In the genomic region with DNA sequence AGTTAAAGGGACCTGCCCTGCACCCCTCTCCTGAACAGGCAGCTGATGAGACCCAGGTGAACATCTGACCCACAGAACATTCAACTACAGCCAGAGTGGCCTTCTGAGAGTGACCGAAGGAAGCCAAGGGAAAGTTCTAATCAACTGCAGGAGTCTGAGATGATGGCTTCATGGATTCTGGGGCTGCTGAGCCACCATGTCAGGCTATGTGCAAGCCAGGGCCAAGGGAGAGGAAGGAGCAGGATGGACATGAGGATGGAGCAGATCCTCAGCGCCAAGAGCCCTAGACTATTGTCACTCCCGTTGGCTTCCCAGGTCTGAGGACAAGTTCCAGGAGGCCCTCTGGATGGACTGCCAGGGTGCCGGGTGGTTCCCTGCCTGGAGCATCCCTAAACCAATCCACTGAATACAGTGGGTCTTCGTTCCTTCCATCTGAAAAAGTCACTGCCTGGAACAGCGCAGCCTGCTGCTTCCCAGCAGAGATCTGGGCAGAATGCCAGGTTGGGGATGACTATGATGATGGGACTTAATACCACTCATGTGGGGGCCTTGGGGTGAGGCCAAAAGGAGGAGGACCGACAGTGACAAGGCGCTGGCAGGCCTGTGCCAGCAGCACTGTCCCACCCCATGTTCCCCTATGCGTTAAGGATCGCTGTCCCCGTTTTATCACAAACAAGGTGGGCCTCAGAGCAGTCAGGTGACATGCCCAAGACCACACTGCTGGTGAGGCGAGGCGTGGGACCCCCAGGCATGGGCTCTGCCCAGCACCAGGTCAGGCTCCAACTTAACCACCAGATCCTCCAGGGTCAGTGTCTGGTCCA, we compare ENCODE assay signal across 9 cellular contexts. TPM values are rescaled to one million over a fixed set of nuclear protein-coding genes. Genes with fewer than 3 reads are reported as not detected.
DNase-seq lines count a peak whose midpoint lies in the region; ATAC-seq, FAIRE-seq and TF ChIP-seq lines count a peak whose summit lies in the region.
"Had no signal": no experiment of that assay in that cellular context is flagged by ENCODE, and none has a peak within 500 bp of the region (broad histone marks: within the 10 kb centered on the region; RNA-seq: fewer than 3 reads in every experiment).

No MANE protein-coding gene starts in this region.

- H3K36me3 ChIP-seq in HEK293 (ENCODE audit: control insufficient read depth in 2 of 2, insufficient read depth in 1 of 2, low read length in 2 of 2) (no peaks in the 10 kb centered on the region), RWPE2 (ENCODE audit: low read depth) (no peaks in the 10 kb centered on the region)

- CTCF ChIA-PET in HEK293 (lab: Yijun Ruan, JAX): interaction anchor here (1.1 kb wide), 1 partner anchor 247 kb away, joined by 4 read pairs; no protein-coding TSS in a partner anchor

- no peaks in the 10 kb centered on the region for H3K4me1 ChIP-seq in HEK293 (ENCODE audit: control insufficient read depth, insufficient read depth, low read length)
- H3K4me1 ChIP-seq in RWPE2 (ENCODE audit: insufficient read depth, poor library complexity, severe bottlenecking): peaks cover 5% of the 10 kb centered on the region

- ATAC-seq in RWPE2 (ENCODE audit: low read depth): no peak
- no peak for ATAC-seq in HG03097 (IDR thresholded peaks at IDR 0.05; ENCODE audit: low FRiP score, unreplicated experiment)

- no peak for FAIRE-seq in GM12892 (lab: Jason Lieb, UNC)

- POLR2A ChIA-PET in HEK293 (lab: Yijun Ruan, JAX): no interaction called here

- DNase-seq in AG08395 (ENCODE audit: low spot score) (peak; percentile 79), RWPE2 (ENCODE audit: low spot score) (peak; percentile 47), iris pigment epithelial cell (ENCODE audit: low read depth) (peak; percentile 85), GM10266 (ENCODE audit: extremely low spot score) (no peak), occipital lobe (lab: John Stamatoyannopoulos, UW) (no peak), GM12892 (ENCODE audit: insufficient read length) (no peak)
- DNase-seq: kidney glomerular epithelial cell had no signal

- H3K27me3 ChIP-seq in RWPE2 (ENCODE audit: insufficient read depth, poor library complexity, severe bottlenecking): no peaks in the 10 kb centered on the region

- TF ChIP-seq CTCF in HEK293 (tag by site-specific recombination; IDR thresholded peaks at IDR 0.05) (no peak), RWPE2 (IDR thresholded peaks at IDR 0.05; ENCODE audit: poor library complexity, severe bottlenecking) (no peak), GM10266 (IDR thresholded peaks at IDR 0.05; ENCODE audit: control insufficient read depth, insufficient read depth, low read depth, missing control alignments) (no peak)

- no peak overlapping the region for H3K4me3 ChIP-seq in HEK293 (ENCODE audit: low read depth, low read length)
- H3K4me3 ChIP-seq in RWPE2 (ENCODE audit: severe bottlenecking): no peak overlapping the region

- H3K9me3 ChIP-seq in HEK293 (ENCODE audit: control insufficient read depth, insufficient read depth, low read depth, low read length): no peaks in the 10 kb centered on the region
- no peaks in the 10 kb centered on the region for H3K9me3 ChIP-seq in RWPE2 (ENCODE audit: severe bottlenecking)

- H3K27ac ChIP-seq in HEK293 (ENCODE audit: extremely low read depth, low read depth, low read length): no peak overlapping the region
- H3K27ac ChIP-seq in RWPE2 (ENCODE audit: poor library complexity, severe bottlenecking): no peak overlapping the region

- TF ChIP-seq POLR2A in GM12892 (IDR thresholded peaks at IDR 0.05; ENCODE audit: low read depth, low read length): no peak

TF ChIP-seq in HEK293, 187 proteins besides CTCF, POLR2A, EP300 and RAD21 (continues in another document):
- TF ChIP-seq, protein P1, sequence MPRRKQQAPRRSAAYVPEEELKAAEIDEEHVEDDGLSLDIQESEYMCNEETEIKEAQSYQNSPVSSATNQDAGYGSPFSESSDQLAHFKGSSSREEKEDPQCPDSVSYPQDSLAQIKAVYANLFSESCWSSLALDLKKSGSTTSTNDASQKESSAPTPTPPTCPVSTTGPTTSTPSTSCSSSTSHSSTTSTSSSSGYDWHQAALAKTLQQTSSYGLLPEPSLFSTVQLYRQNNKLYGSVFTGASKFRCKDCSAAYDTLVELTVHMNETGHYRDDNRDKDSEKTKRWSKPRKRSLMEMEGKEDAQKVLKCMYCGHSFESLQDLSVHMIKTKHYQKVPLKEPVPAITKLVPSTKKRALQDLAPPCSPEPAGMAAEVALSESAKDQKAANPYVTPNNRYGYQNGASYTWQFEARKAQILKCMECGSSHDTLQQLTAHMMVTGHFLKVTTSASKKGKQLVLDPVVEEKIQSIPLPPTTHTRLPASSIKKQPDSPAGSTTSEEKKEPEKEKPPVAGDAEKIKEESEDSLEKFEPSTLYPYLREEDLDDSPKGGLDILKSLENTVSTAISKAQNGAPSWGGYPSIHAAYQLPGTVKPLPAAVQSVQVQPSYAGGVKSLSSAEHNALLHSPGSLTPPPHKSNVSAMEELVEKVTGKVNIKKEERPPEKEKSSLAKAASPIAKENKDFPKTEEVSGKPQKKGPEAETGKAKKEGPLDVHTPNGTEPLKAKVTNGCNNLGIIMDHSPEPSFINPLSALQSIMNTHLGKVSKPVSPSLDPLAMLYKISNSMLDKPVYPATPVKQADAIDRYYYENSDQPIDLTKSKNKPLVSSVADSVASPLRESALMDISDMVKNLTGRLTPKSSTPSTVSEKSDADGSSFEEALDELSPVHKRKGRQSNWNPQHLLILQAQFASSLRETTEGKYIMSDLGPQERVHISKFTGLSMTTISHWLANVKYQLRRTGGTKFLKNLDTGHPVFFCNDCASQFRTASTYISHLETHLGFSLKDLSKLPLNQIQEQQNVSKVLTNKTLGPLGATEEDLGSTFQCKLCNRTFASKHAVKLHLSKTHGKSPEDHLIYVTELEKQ (tag by site-specific recombination; IDR thresholded peaks at IDR 0.05; ENCODE audit: borderline replicate concordance): no peak
- TF ChIP-seq ZNF366 (tag by site-specific recombination; conservative IDR thresholded peaks at IDR 0.05): peak; percentile 65
- TF ChIP-seq, protein P2, sequence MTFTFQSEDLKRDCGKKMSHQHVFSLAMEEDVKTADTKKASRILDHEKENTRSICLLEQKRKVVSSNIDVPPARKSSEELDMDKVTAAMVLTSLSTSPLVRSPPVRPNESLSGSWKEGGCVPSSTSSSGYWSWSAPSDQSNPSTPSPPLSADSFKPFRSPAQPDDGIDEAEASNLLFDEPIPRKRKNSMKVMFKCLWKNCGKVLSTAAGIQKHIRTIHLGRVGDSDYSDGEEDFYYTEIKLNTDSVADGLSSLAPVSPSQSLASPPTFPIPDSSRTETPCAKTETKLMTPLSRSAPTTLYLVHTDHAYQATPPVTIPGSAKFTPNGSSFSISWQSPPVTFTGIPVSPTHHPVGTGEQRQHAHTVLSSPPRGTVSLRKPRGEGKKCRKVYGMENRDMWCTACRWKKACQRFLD (tag by site-specific recombination; IDR thresholded peaks at IDR 0.05): no peak
- TF ChIP-seq, protein P3, sequence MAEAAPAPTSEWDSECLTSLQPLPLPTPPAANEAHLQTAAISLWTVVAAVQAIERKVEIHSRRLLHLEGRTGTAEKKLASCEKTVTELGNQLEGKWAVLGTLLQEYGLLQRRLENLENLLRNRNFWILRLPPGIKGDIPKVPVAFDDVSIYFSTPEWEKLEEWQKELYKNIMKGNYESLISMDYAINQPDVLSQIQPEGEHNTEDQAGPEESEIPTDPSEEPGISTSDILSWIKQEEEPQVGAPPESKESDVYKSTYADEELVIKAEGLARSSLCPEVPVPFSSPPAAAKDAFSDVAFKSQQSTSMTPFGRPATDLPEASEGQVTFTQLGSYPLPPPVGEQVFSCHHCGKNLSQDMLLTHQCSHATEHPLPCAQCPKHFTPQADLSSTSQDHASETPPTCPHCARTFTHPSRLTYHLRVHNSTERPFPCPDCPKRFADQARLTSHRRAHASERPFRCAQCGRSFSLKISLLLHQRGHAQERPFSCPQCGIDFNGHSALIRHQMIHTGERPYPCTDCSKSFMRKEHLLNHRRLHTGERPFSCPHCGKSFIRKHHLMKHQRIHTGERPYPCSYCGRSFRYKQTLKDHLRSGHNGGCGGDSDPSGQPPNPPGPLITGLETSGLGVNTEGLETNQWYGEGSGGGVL (tag by site-specific recombination; IDR thresholded peaks at IDR 0.05): peak; percentile 65
- peak; percentile 70; the same call in 1 of the 2 replicates for TF ChIP-seq SP7 (tag by site-specific recombination; IDR thresholded peaks at IDR 0.05)
- TF ChIP-seq, protein P4, sequence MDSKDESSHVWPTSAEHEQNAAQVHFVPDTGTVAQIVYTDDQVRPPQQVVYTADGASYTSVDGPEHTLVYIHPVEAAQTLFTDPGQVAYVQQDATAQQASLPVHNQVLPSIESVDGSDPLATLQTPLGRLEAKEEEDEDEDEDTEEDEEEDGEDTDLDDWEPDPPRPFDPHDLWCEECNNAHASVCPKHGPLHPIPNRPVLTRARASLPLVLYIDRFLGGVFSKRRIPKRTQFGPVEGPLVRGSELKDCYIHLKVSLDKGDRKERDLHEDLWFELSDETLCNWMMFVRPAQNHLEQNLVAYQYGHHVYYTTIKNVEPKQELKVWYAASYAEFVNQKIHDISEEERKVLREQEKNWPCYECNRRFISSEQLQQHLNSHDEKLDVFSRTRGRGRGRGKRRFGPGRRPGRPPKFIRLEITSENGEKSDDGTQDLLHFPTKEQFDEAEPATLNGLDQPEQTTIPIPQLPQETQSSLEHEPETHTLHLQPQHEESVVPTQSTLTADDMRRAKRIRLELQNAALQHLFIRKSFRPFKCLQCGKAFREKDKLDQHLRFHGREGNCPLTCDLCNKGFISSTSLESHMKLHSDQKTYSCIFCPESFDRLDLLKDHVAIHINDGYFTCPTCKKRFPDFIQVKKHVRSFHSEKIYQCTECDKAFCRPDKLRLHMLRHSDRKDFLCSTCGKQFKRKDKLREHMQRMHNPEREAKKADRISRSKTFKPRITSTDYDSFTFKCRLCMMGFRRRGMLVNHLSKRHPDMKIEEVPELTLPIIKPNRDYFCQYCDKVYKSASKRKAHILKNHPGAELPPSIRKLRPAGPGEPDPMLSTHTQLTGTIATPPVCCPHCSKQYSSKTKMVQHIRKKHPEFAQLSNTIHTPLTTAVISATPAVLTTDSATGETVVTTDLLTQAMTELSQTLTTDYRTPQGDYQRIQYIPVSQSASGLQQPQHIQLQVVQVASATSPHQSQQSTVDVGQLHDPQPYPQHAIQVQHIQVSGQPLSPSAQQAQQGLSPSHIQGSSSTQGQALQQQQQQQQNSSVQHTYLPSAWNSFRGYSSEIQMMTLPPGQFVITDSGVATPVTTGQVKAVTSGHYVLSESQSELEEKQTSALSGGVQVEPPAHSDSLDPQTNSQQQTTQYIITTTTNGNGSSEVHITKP (tag by site-specific recombination; IDR thresholded peaks at IDR 0.05): peak; percentile 54
- TF ChIP-seq ZNF10 (tag by site-specific recombination; IDR thresholded peaks at IDR 0.05): peak; percentile 44; the same call in 1 of the 2 replicates
- no peak for TF ChIP-seq REPIN1 (tag by site-specific recombination; IDR thresholded peaks at IDR 0.05; ENCODE audit: low read depth)

RNA-seq across cellular contexts. Expression of a gene that starts 19.8 kb away (rescaled TPM):
- not detected for total RNA-seq in occipital lobe
- polyA plus RNA-seq in GM12892 (2012; ENCODE audit: missing spikeins): 0.47 TPM

RNA-seq across cellular contexts. Expression of a gene that starts 31.9 kb away (rescaled TPM):
- 75.0 TPM for total RNA-seq in occipital lobe
- polyA plus RNA-seq in GM12892 (2012; ENCODE audit: missing spikeins): 0.08 TPM

Comparison
In these comparisons a context has a peak if more than half of its experiments do, and no peak if none do; other contexts are left out.
1. DNase-seq: peak in AG08395 (single experiment), RWPE2 (single experiment) and iris pigment epithelial cell (single experiment); none in GM10266 (single experiment), occipital lobe (single experiment) and GM12892 (single experiment).